ENCODE assay signal across 1 cellular context in genomic region chr6:30672445-30673253, GRCh38.
A peak's percentile ranks its signal among the peaks of the same experiment; 100 is the strongest.
TF ChIP-seq lines count a peak whose summit lies in the region.

Gene DHX16, minus strand, starts transcription at chr6:30673006. Its CDS starts 165 bp downstream, at chr6:30672841.

TF ChIP-seq in HepG2, 621 proteins besides CTCF, POLR2A, EP300 and RAD21 (continued from another document and continues in another):
- TF ChIP-seq IKZF4 (CRISPR knock-in tag; IDR thresholded peaks at IDR 0.05; ENCODE audit: borderline replicate concordance, low read depth, not compliant biosample characterization), result peak; percentile 72
- TF ChIP-seq TSC22D2 (CRISPR knock-in tag; IDR thresholded peaks at IDR 0.05; ENCODE audit: borderline replicate concordance), result no peak; the same call in 1 of the 2 replicates
- TF ChIP-seq MAZ (IDR thresholded peaks at IDR 0.05; ENCODE audit: borderline replicate concordance, low read depth, low read length), result no peak
- TF ChIP-seq MAZ (CRISPR knock-in tag; IDR thresholded peaks at IDR 0.05; ENCODE audit: low read depth), result peak; percentile 52; the same call in 1 of the 2 replicates
- TF ChIP-seq RBM39 (IDR thresholded peaks at IDR 0.05; ENCODE audit: low read depth, low read length, poor library complexity, severe bottlenecking), result peak; percentile 58
- TF ChIP-seq ZNF510 (CRISPR knock-in tag; IDR thresholded peaks at IDR 0.05; ENCODE audit: low read depth), result no peak
- peak; percentile 100 for TF ChIP-seq ZNF3 (CRISPR knock-in tag; IDR thresholded peaks at IDR 0.05)
- 0 out of 2 replicates have a peak, but pooled peaks have one; percentile 9 for TF ChIP-seq ZNF780A (CRISPR knock-in tag; IDR thresholded peaks at IDR 0.05)
- TF ChIP-seq BCLAF1 (IDR thresholded peaks at IDR 0.05), result no peak
- TF ChIP-seq SMARCE1 (IDR thresholded peaks at IDR 0.05; ENCODE audit: borderline replicate concordance), result no peak
- TF ChIP-seq SRSF1 (optimal IDR thresholded peaks at IDR 0.05; ENCODE audit: low read depth, low read length), result peak; percentile 55
- TF ChIP-seq WIZ (CRISPR knock-in tag; IDR thresholded peaks at IDR 0.05), result no peak
- no peak for TF ChIP-seq EHMT2 (IDR thresholded peaks at IDR 0.05; ENCODE audit: borderline replicate concordance, low read depth, low read length)
- peak; percentile 26; the same call in 1 of the 2 replicates for TF ChIP-seq ZNF773 (CRISPR knock-in tag; IDR thresholded peaks at IDR 0.05; ENCODE audit: borderline replicate concordance)
- TF ChIP-seq ZNF251 (CRISPR knock-in tag; IDR thresholded peaks at IDR 0.05), result no peak
- no peak for TF ChIP-seq ZFP36 (IDR thresholded peaks at IDR 0.05; ENCODE audit: borderline replicate concordance, low read depth, low read length, partially characterized antibody)
- TF ChIP-seq KLF6 (CRISPR knock-in tag; IDR thresholded peaks at IDR 0.05), result no peak; the same call in 1 of the 2 replicates
- TF ChIP-seq ZNF513 (CRISPR knock-in tag; conservative IDR thresholded peaks at IDR 0.05), result no peak
- peak; percentile 86 for TF ChIP-seq KDM2A (CRISPR knock-in tag; IDR thresholded peaks at IDR 0.05; ENCODE audit: borderline replicate concordance, low read depth)
- no peak for TF ChIP-seq HDAC6 (IDR thresholded peaks at IDR 0.05; ENCODE audit: low read depth, low read length)
- TF ChIP-seq PHF20 (CRISPR knock-in tag; IDR thresholded peaks at IDR 0.05), result peak; percentile 92
- TF ChIP-seq HIC2 (CRISPR knock-in tag; IDR thresholded peaks at IDR 0.05; ENCODE audit: low read depth), result peak; percentile 41; the same call in 1 of the 2 replicates
- TF ChIP-seq ZNF772 (CRISPR knock-in tag; IDR thresholded peaks at IDR 0.05), result peak; percentile 68; the same call in 1 of the 2 replicates
- TF ChIP-seq AHR (CRISPR knock-in tag; IDR thresholded peaks at IDR 0.05), result peak; percentile 94
- TF ChIP-seq KDM6A (CRISPR knock-in tag; IDR thresholded peaks at IDR 0.05; ENCODE audit: low read depth), result no peak
- TF ChIP-seq ELF4 (CRISPR knock-in tag; IDR thresholded peaks at IDR 0.05; ENCODE audit: borderline replicate concordance), result peak; percentile 85; the same call in 1 of the 2 replicates
- peak; percentile 59; the same call in 1 of the 2 replicates for TF ChIP-seq ZNF317 (CRISPR knock-in tag; IDR thresholded peaks at IDR 0.05)
- TF ChIP-seq ZNF766 (CRISPR knock-in tag; IDR thresholded peaks at IDR 0.05; ENCODE audit: borderline replicate concordance), result peak; percentile 70; the same call in 1 of the 2 replicates
- peak; percentile 85; the same call in 1 of the 2 replicates for TF ChIP-seq CBFB (CRISPR knock-in tag; IDR thresholded peaks at IDR 0.05)
- TF ChIP-seq LCORL (IDR thresholded peaks at IDR 0.05), result no peak
- TF ChIP-seq LCORL (CRISPR knock-in tag; IDR thresholded peaks at IDR 0.05), result peak; percentile 74; the same call in 1 of the 2 replicates
- TF ChIP-seq REST (IDR thresholded peaks at IDR 0.05; ENCODE audit: borderline replicate concordance in 1 of 2, low read depth in 1 of 2, low read length in 2 of 2), result peak in 1 of 2 experiments; percentile 76; a peak in 1 of 4 replicates
- no peak for TF ChIP-seq ZNF20 (CRISPR knock-in tag; IDR thresholded peaks at IDR 0.05)
- TF ChIP-seq ATF3 (CRISPR knock-in tag; IDR thresholded peaks at IDR 0.05), result no peak
- TF ChIP-seq PRPF4 (IDR thresholded peaks at IDR 0.05; ENCODE audit: low read depth, low read length, poor library complexity, severe bottlenecking), result no peak
- no peak for TF ChIP-seq PITX1 (CRISPR knock-in tag; IDR thresholded peaks at IDR 0.05)
- TF ChIP-seq ZBTB1 (CRISPR knock-in tag; IDR thresholded peaks at IDR 0.05; ENCODE audit: borderline replicate concordance), result no peak
- TF ChIP-seq HNRNPL (IDR thresholded peaks at IDR 0.05; ENCODE audit: low read depth, low read length), result no peak
- TF ChIP-seq ZNF263 (CRISPR knock-in tag; IDR thresholded peaks at IDR 0.05), result no peak; the same call in 1 of the 2 replicates
- TF ChIP-seq FOXC1 (CRISPR knock-in tag; IDR thresholded peaks at IDR 0.05; ENCODE audit: borderline replicate concordance), result peak; percentile 35; the same call in 1 of the 2 replicates
- 0 out of 2 replicates have a peak, but pooled peaks have one; percentile 38 for TF ChIP-seq ZKSCAN1 (IDR thresholded peaks at IDR 0.05; ENCODE audit: low read length)
- 0 out of 2 replicates have a peak, but pooled peaks have one; percentile 55 for TF ChIP-seq ZNF337 (CRISPR knock-in tag; IDR thresholded peaks at IDR 0.05; ENCODE audit: borderline replicate concordance, low read depth)
- peak; percentile 85 for TF ChIP-seq ZFP1 (CRISPR knock-in tag; IDR thresholded peaks at IDR 0.05)
- TF ChIP-seq BHLHE40 (IDR thresholded peaks at IDR 0.05; ENCODE audit: low read length), result peak; percentile 42; the same call in 1 of the 2 replicates
- TF ChIP-seq RFX1 (IDR thresholded peaks at IDR 0.05), result peak; percentile 94
- TF ChIP-seq AGO2 (optimal IDR thresholded peaks at IDR 0.05; ENCODE audit: low read depth, low read length), result peak; percentile 67
- peak; percentile 55; the same call in 1 of the 2 replicates for TF ChIP-seq ZBTB10 (CRISPR knock-in tag; IDR thresholded peaks at IDR 0.05; ENCODE audit: borderline replicate concordance)
- TF ChIP-seq IKZF1 (IDR thresholded peaks at IDR 0.05), result no peak
- peak; percentile 57; the same call in 1 of the 2 replicates for TF ChIP-seq ZNF879 (CRISPR knock-in tag; IDR thresholded peaks at IDR 0.05)
- no peak; the same call in 1 of the 2 replicates for TF ChIP-seq SAFB2 (CRISPR knock-in tag; IDR thresholded peaks at IDR 0.05; ENCODE audit: borderline replicate concordance, low read depth)
- TF ChIP-seq MIER2 (CRISPR knock-in tag; IDR thresholded peaks at IDR 0.05), result peak; percentile 64; the same call in 1 of the 2 replicates
- no peak for TF ChIP-seq ZBTB34 (CRISPR knock-in tag; IDR thresholded peaks at IDR 0.05)
- no peak; the same call in 1 of the 2 replicates for TF ChIP-seq ZNF160 (CRISPR knock-in tag; IDR thresholded peaks at IDR 0.05)
- no peak; the same call in 1 of the 2 replicates for TF ChIP-seq XBP1 (CRISPR knock-in tag; IDR thresholded peaks at IDR 0.05)
- TF ChIP-seq NCOR1 (IDR thresholded peaks at IDR 0.05; ENCODE audit: borderline replicate concordance, low read length), result peak; percentile 52; the same call in 1 of the 2 replicates
- peak; percentile 49 for TF ChIP-seq ZBTB26 (CRISPR knock-in tag; IDR thresholded peaks at IDR 0.05; ENCODE audit: borderline replicate concordance)
